ENCODE assay signal across 19 cellular contexts in genomic region chr6:101740631-101741030, GRCh38.
A peak's percentile ranks its signal among the peaks of the same experiment; 100 is the strongest.
DNase-seq lines count a peak whose midpoint lies in the region; ATAC-seq, FAIRE-seq and TF ChIP-seq lines count a peak whose summit lies in the region.
"Had no signal": no experiment of that assay in that cellular context is flagged by ENCODE, and none has a peak within 500 bp of the region (broad histone marks: within the 10 kb centered on the region; RNA-seq: fewer than 3 reads in every experiment).

No MANE protein-coding gene starts in this region.

- no peaks in the 10 kb centered on the region for H3K36me3 ChIP-seq in mesendoderm (ENCODE audit: control insufficient read depth, insufficient read depth, low read length)

- no peaks in the 10 kb centered on the region for H3K27me3 ChIP-seq in mesendoderm (ENCODE audit: insufficient read depth, low read length, poor library complexity)

- no peak overlapping the region for H3K56ac ChIP-seq in mesendoderm (ENCODE audit: low read length)

- no peak for TF ChIP-seq CTCF in VCaP (conservative IDR thresholded peaks at IDR 0.05)

- peak overlapping the region; percentile 68 for H3K18ac ChIP-seq in mesendoderm (ENCODE audit: low read length)

- no peak overlapping the region for H3K23ac ChIP-seq in mesendoderm (ENCODE audit: low read length)

- no peak overlapping the region for H4K5ac ChIP-seq in mesendoderm (ENCODE audit: low read length)

- FAIRE-seq in urothelium cell line (lab: Jason Lieb, UNC): no peak
- FAIRE-seq: D721Med, G401.6, GM12891, H54, HTR-8/SVneo had no signal

- intact Hi-C loops in Right ventricle myocardium inferior (cut with DNase I): loop anchor here (10.0 kb wide), 2 partner anchors 276 to 346 kb away; partner anchors contain the start of gene GRIK2

- no peak overlapping the region for H2BK5ac ChIP-seq in mesendoderm (ENCODE audit: low read length)

- peaks cover 7% of the 10 kb centered on the region for H3K4me1 ChIP-seq in mesendoderm (ENCODE audit: control insufficient read depth, low read depth, low read length)

- H2AK5ac ChIP-seq in mesendoderm (ENCODE audit: low read length): no peak overlapping the region

- no peak overlapping the region for H3K4me3 ChIP-seq in mesendoderm (ENCODE audit: low read length)

- peak overlapping the region; percentile 31 for H3K4ac ChIP-seq in mesendoderm (ENCODE audit: low read depth, low read length)

- no peak for ATAC-seq in Right ventricle myocardium inferior
- ATAC-seq: CD8-positive, alpha-beta T cell had no signal

- H3K27ac ChIP-seq in VCaP (peak overlapping the region; percentile 57), mesendoderm (ENCODE audit: low read depth, low read length) (no peak overlapping the region)
- H3K27ac ChIP-seq: 22Rv1 had no signal

- H3K79me1 ChIP-seq in mesendoderm (ENCODE audit: low read length): no peaks in the 10 kb centered on the region

- no peak overlapping the region for H3K9ac ChIP-seq in mesendoderm (ENCODE audit: low read length)

- no peak overlapping the region for H2BK15ac ChIP-seq in mesendoderm (replicated peaks; ENCODE audit: low read depth)

- DNase-seq in NCI-H2107 treated with DMSO at 0.1 percent for 48 hours (lab: John Stamatoyannopoulos, UW; ENCODE audit: unreplicated experiment): peak; percentile 12
- DNase-seq in NCI-H2107 (lab: John Stamatoyannopoulos, UW): no peak
- no peak for DNase-seq in mesendoderm
- no peak for DNase-seq in urothelium cell line (ENCODE audit: low spot score)
- DNase-seq in iPS-NIHi11 (ENCODE audit: low spot score): no peak
- no peak for DNase-seq in Right ventricle myocardium inferior (ENCODE audit: missing footprints)
- no peak for DNase-seq in HuH-7.5 (ENCODE audit: low spot score)
- DNase-seq: CD8-positive, alpha-beta T cell; COR-L47; DMS153; DMS79 treated with DMSO at 0.1 percent for 48 hours; EL had no signal

- H4K8ac ChIP-seq in mesendoderm (ENCODE audit: low read depth, low read length): no peak overlapping the region

- peak overlapping the region; percentile 93 for H2BK120ac ChIP-seq in mesendoderm (ENCODE audit: low read depth, low read length)

- WGBS in mesendoderm (ENCODE audit: extremely low coverage, insufficient coverage, low lambda C conversion rate): no CpG with 5 or more reads among the region's 2 CpGs

- no peaks in the 10 kb centered on the region for H3K79me2 ChIP-seq in mesendoderm (ENCODE audit: control insufficient read depth, insufficient read depth, low read length)

- H3K4me2 ChIP-seq in mesendoderm (ENCODE audit: low read length): no peak overlapping the region
